In the genomic region with DNA sequence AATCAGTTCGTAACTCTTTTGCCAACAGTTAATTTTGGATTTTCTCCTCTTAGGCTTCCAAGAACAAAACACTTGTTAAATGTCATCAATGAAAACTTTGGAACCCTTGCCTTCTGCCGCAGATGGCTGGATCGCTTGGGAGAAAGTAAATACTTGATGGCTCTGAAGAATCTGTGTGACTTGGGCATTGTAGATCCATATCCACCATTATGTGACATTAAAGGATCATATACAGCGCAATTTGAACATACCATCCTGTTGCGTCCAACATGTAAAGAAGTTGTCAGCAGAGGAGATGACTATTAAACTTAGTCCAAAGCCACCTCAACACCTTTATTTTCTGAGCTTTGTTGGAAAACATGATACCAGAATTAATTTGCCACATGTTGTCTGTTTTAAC, we compare ENCODE assay signal across 10 cellular contexts. TPM values are rescaled to one million over a fixed set of nuclear protein-coding genes. Genes with fewer than 3 reads are reported as not detected.
"Had no signal": no experiment of that assay in that cellular context is flagged by ENCODE, and none has a peak within 500 bp of the region (broad histone marks: within the 10 kb centered on the region; RNA-seq: fewer than 3 reads in every experiment).

No MANE protein-coding gene starts in this region.

- H3K4me1 ChIP-seq: HAP-1 had no signal

- DNase-seq: GM23248, H7, IMR-90, KG1 had no signal

- ATAC-seq: HCT116, K562 had no signal

- H3K4me3 ChIP-seq: GM23248, HAP-1, K562 had no signal

- H3K9ac ChIP-seq: GM23248 had no signal

- H3K9me3 ChIP-seq: HAP-1 had no signal

- FAIRE-seq: H1 had no signal

- H2AFZ ChIP-seq: GM23248 had no signal

- H3K27ac ChIP-seq: GM23248, HL-60 had no signal

RNA-seq across cellular contexts. Expression of a gene that starts 37.7 kb away (rescaled TPM):
- total RNA-seq: HT1080 had no signal
